In the genomic region with DNA sequence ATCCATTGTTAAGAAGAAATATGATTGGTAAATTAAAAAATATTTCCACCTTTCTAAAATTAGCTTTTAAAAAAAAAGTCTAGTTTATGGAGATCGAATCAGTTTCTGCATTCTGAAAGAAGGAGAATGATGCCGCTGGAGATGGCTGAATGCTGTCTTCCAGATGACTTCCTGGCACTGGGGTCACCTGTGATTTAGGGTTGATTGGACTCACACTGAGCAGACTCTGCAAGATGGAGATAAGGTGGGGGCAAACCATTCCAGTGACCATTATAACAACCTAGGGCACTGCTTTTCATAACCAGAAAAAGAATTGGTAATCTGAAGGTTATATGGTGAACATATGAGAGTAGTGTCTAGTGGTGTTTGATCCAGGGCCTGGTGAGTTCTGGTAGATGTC, we compare ENCODE assay signal across 12 cellular contexts.
"Had no signal": no experiment of that assay in that cellular context is flagged by ENCODE, and none has a peak within 500 bp of the region (broad histone marks: within the 10 kb centered on the region; RNA-seq: fewer than 3 reads in every experiment).

No MANE protein-coding gene starts in this region.

- H3K4me3 Mint-ChIP-seq: activated CD4-positive, alpha-beta memory T cell treated with anti-CD3 and anti-CD28 coated beads for 36 hours; activated naive CD8-positive, alpha-beta T cell treated with anti-CD3 and anti-CD28 coated beads for 36 hours; activated T-cell treated with anti-CD3 and anti-CD28 coated beads, Interleukin-2, amount 50 U/mL, for 72 hours; nephron progenitor cell; stimulated activated memory B cell treated with anti-CD40 and anti-IgM and Interleukin-4, amounts not matched to agents 10 μg/mL and 1 μg/mL and 100 μg/mL, for 72 hours had no signal

- H3K36me3 ChIP-seq: breast epithelium had no signal

- ATAC-seq: activated T-cell treated with anti-CD3 and anti-CD28 coated beads, Interleukin-2, amount 50 U/mL, for 72 hours; stimulated activated memory B cell treated with anti-CD40 and anti-IgM and Interleukin-4, amounts not matched to agents 10 μg/mL and 1 μg/mL and 100 μg/mL, for 72 hours had no signal

- H3K4me1 Mint-ChIP-seq: activated naive CD8-positive, alpha-beta T cell treated with anti-CD3 and anti-CD28 coated beads for 36 hours; stimulated activated memory B cell treated with anti-CD40 and anti-IgM and Interleukin-4, amounts not matched to agents 10 μg/mL and 1 μg/mL and 100 μg/mL, for 72 hours had no signal

- H3K36me3 Mint-ChIP-seq: activated CD4-positive, alpha-beta memory T cell treated with anti-CD3 and anti-CD28 coated beads for 36 hours; activated naive CD8-positive, alpha-beta T cell treated with anti-CD3 and anti-CD28 coated beads for 36 hours; stimulated activated memory B cell treated with anti-CD40 and anti-IgM and Interleukin-4, amounts not matched to agents 10 μg/mL and 1 μg/mL and 100 μg/mL, for 72 hours had no signal

- H3K9me3 Mint-ChIP-seq: activated CD4-positive, alpha-beta memory T cell treated with anti-CD3 and anti-CD28 coated beads for 36 hours; activated naive CD8-positive, alpha-beta T cell treated with anti-CD3 and anti-CD28 coated beads for 36 hours; activated T-cell treated with anti-CD3 and anti-CD28 coated beads, Interleukin-2, amount 50 U/mL, for 72 hours; nephron progenitor cell; stimulated activated memory B cell treated with anti-CD40 and anti-IgM and Interleukin-4, amounts not matched to agents 10 μg/mL and 1 μg/mL and 100 μg/mL, for 72 hours had no signal

- H3K27me3 Mint-ChIP-seq: activated CD4-positive, alpha-beta memory T cell treated with anti-CD3 and anti-CD28 coated beads for 36 hours; activated naive CD8-positive, alpha-beta T cell treated with anti-CD3 and anti-CD28 coated beads for 36 hours; stimulated activated memory B cell treated with anti-CD40 and anti-IgM and Interleukin-4, amounts not matched to agents 10 μg/mL and 1 μg/mL and 100 μg/mL, for 72 hours had no signal

- H3K27me3 ChIP-seq: breast epithelium, esophagus muscularis mucosa, upper lobe of left lung had no signal

- H3K4me1 ChIP-seq: breast epithelium had no signal

- H3K27ac Mint-ChIP-seq: activated CD4-positive, alpha-beta memory T cell treated with anti-CD3 and anti-CD28 coated beads for 36 hours; activated naive CD8-positive, alpha-beta T cell treated with anti-CD3 and anti-CD28 coated beads for 36 hours; activated T-cell treated with anti-CD3 and anti-CD28 coated beads, Interleukin-2, amount 50 U/mL, for 72 hours; stimulated activated memory B cell treated with anti-CD40 and anti-IgM and Interleukin-4, amounts not matched to agents 10 μg/mL and 1 μg/mL and 100 μg/mL, for 72 hours had no signal

- H3K9me3 ChIP-seq: breast epithelium, esophagus muscularis mucosa, upper lobe of left lung had no signal

- DNase-seq: activated CD4-positive, alpha-beta memory T cell treated with anti-CD3 and anti-CD28 coated beads for 36 hours; activated gamma-delta T cell treated with Interleukin-2 at 50 U/mL for 16 hours; activated naive CD8-positive, alpha-beta T cell treated with anti-CD3 and anti-CD28 coated beads for 36 hours; activated T-cell treated with anti-CD3 and anti-CD28 coated beads, Interleukin-2, amount 50 U/mL, for 72 hours; anterior cingulate cortex; head of caudate nucleus; nephron progenitor cell; T-helper 9 cell had no signal

- H3K4me3 ChIP-seq: breast epithelium, esophagus muscularis mucosa, upper lobe of left lung had no signal

- H3K27ac ChIP-seq: upper lobe of left lung had no signal
